In the genomic region with DNA sequence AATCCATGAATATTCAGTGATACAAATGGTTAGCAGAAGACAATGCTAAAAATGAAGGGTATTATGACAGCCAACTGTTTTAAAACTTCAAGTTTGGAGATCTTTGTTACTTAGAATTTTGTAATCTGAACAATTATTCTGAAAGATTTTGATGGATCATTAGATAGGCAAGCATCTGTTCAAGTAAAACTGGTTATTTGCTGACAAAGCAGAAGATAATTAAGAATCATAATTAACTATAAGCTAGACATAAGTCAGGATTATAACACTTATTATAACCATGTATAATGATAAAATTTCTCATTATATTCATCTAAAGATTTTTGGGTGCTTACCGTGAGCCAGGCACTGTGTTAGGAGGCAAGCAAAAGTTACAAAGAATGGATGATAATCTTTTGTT, we compare ENCODE assay signal across 33 cellular contexts.
"Had no signal": no experiment of that assay in that cellular context is flagged by ENCODE, and none has a peak within 500 bp of the region (broad histone marks: within the 10 kb centered on the region; RNA-seq: fewer than 3 reads in every experiment).

No MANE protein-coding gene starts in this region.

- ATAC-seq: activated naive CD4-positive, alpha-beta T cell treated with anti-CD3 and anti-CD28 coated beads, Interleukin-2, amount 50 U/mL, for 72 hours; activated naive CD8-positive, alpha-beta T cell treated with anti-CD3 and anti-CD28 coated beads, Interleukin-2, amount 50 U/mL, for 24 hours; activated T-cell treated with anti-CD3 and anti-CD28 coated beads, Interleukin-2, amount 50 U/mL, for 4 hours; activated T-cell treated with anti-CD3 and anti-CD28 coated beads, Interleukin-2, amount 50 U/mL, for 72 hours; activated T-helper 17 cell treated with anti-CD3 and anti-CD28 coated beads, Interleukin-2, amount 50 U/mL, for 72 hours; body of pancreas had no signal

- H3K36me3 ChIP-seq: adrenal gland, ascending aorta, brain microvascular endothelial cell, breast epithelium, cardiac muscle cell had no signal

- H3K27me3 ChIP-seq: adrenal gland, ascending aorta, body of pancreas, brain microvascular endothelial cell, breast epithelium, cardiac muscle cell had no signal

- H3K27ac ChIP-seq: adrenal gland, ascending aorta, body of pancreas, brain microvascular endothelial cell, breast epithelium, cardiac muscle cell had no signal

- H3K4me3 ChIP-seq: adrenal gland, ascending aorta, body of pancreas, breast epithelium, cardiac muscle cell had no signal

- FAIRE-seq: astrocyte, bronchial epithelial cell, colon had no signal

- H3K9me3 ChIP-seq: adrenal gland, ascending aorta, body of pancreas, breast epithelium had no signal

- H3K4me1 ChIP-seq: adrenal gland, ascending aorta, body of pancreas, breast epithelium had no signal

- DNase-seq: activated effector memory CD4-positive, alpha-beta T cell treated with anti-CD3 and anti-CD28 coated beads, Interleukin-2, amount 50 U/mL, for 16 hours; activated effector memory CD4-positive, alpha-beta T cell treated with Interleukin-2 at 50 U/mL for 16 hours; activated gamma-delta T cell; activated gamma-delta T cell treated with Interleukin-2 at 50 U/mL for 16 hours; activated naive CD4-positive, alpha-beta T cell; activated naive CD4-positive, alpha-beta T cell treated with anti-CD3 and anti-CD28 coated beads for 36 hours; activated naive CD4-positive, alpha-beta T cell treated with anti-CD3 and anti-CD28 coated beads, Interleukin-2, amount 10 ng/mL, durations not matched to agents 7 days and 5 days; activated naive CD4-positive, alpha-beta T cell treated with anti-CD3 and anti-CD28 coated beads, Interleukin-2, amount 50 U/mL, for 16 hours; activated naive CD4-positive, alpha-beta T cell treated with Interleukin-2 at 50 U/mL for 16 hours; activated naive CD8-positive, alpha-beta T cell treated with anti-CD3 and anti-CD28 coated beads for 36 hours; activated naive CD8-positive, alpha-beta T cell treated with anti-CD3 and anti-CD28 coated beads, Interleukin-2, amount 10 ng/mL, durations not matched to agents 7 days and 5 days; activated naive CD8-positive, alpha-beta T cell treated with anti-CD3 and anti-CD28 coated beads, Interleukin-2, amount 50 U/mL, for 24 hours; activated T-cell treated with anti-CD3 and anti-CD28 coated beads, Interleukin-2, amount 50 U/mL, for 4 hours; activated T-cell treated with anti-CD3 and anti-CD28 coated beads, Interleukin-2, amount 50 U/mL, for 48 hours; activated T-cell treated with anti-CD3 and anti-CD28 coated beads, Interleukin-2, amount 50 U/mL, for 72 hours; adrenal gland; amniotic stem cell; amygdala; anterior cingulate cortex; aorta; body of pancreas; brain microvascular endothelial cell; caudate nucleus; central memory CD4-positive, alpha-beta T cell; cerebellar nuclear complex had no signal
